In genomic region chr2:102356381-102356712, GRCh38 we compare ENCODE assay signal across 8 cellular contexts. TPM values are rescaled to one million over a fixed set of nuclear protein-coding genes. Genes with fewer than 3 reads are reported as not detected.
DNase-seq lines count a peak whose midpoint lies in the region; ATAC-seq, FAIRE-seq and TF ChIP-seq lines count a peak whose summit lies in the region.

No MANE protein-coding gene starts in this region.

- no peak for FAIRE-seq in GM12878 (lab: Jason Lieb, UNC)

- no peak for TF ChIP-seq CTCF in BJ (IDR thresholded peaks at IDR 0.05; ENCODE audit: insufficient read depth, low read depth, low read length)
- no peak for TF ChIP-seq CTCF in HEK293 (tag by site-specific recombination; IDR thresholded peaks at IDR 0.05)
- TF ChIP-seq CTCF in GM12878 (IDR thresholded peaks at IDR 0.05 in 2 of 3, conservative IDR thresholded peaks at IDR 0.05 in 1 of 3; ENCODE audit: control insufficient read depth in 2 of 3, extremely low read depth in 1 of 3, insufficient read depth in 1 of 3, low read depth in 3 of 3, low read length in 3 of 3) = no peak
- no peak for TF ChIP-seq CTCF in mucosa of descending colon (IDR thresholded peaks at IDR 0.05)

- intact Hi-C loops in GM12878 (cut with micrococcal nuclease; ENCODE audit: unreplicated experiment) = loop anchor here (1.0 to 5.0 kb wide), 4 partner anchors 103 to 474 kb away; no protein-coding TSS in a partner anchor
- intact Hi-C loops in mucosa of descending colon (cut with DNase I, micrococcal nuclease) = no loop called here

- CTCF ChIA-PET in BJ (lab: Yijun Ruan, JAX) = interaction anchor here (0.6 to 2.9 kb wide), 22 partner anchors 8 to 352 kb away, joined by 3 to 16 read pairs (median 3); no protein-coding TSS in a partner anchor
- CTCF ChIA-PET in HEK293 (lab: Yijun Ruan, JAX) = interaction anchor here (0.6 to 1.0 kb wide), 8 partner anchors 12 to 1231 kb away, joined by 3 to 5 read pairs (median 4); no protein-coding TSS in a partner anchor
- CTCF ChIA-PET in GM12878 (lab: Yijun Ruan, JAX) = interaction anchor here (0.6 to 4.7 kb wide), 19 partner anchors 11 to 550 kb away, joined by 3 to 34 read pairs (median 4); no protein-coding TSS in a partner anchor

- ATAC-seq in GM12878 = peak; percentile 4
- peak; percentile 2 for ATAC-seq in mucosa of descending colon
- ATAC-seq in HG03025 (IDR thresholded peaks at IDR 0.05; ENCODE audit: low FRiP score, unreplicated experiment) = no peak
- ATAC-seq in HG03521 (IDR thresholded peaks at IDR 0.05; ENCODE audit: unreplicated experiment) = no peak

- H3K36me3 ChIP-seq in BJ (ENCODE audit: control insufficient read depth, insufficient read depth, low read length) (no peaks in the 10 kb centered on the region), HEK293 (ENCODE audit: control insufficient read depth in 2 of 2, insufficient read depth in 1 of 2, low read length in 2 of 2) (no peaks in the 10 kb centered on the region), GM12878 (ENCODE audit: control insufficient read depth in 2 of 2, insufficient read depth in 2 of 2, low read length in 1 of 2) (no peaks in the 10 kb centered on the region), mucosa of descending colon (ENCODE audit: low read depth) (no peaks in the 10 kb centered on the region)

- H3K4me1 ChIP-seq in HEK293 (ENCODE audit: control insufficient read depth, insufficient read depth, low read length) (no peaks in the 10 kb centered on the region), GM12878 (ENCODE audit: control insufficient read depth, insufficient read depth, low read length) (peaks cover 6% of the 10 kb centered on the region), mucosa of descending colon (ENCODE audit: low read depth) (no peaks in the 10 kb centered on the region)

- WGBS in GM12878 (ENCODE audit: insufficient coverage, insufficient replicate concordance, low lambda C conversion rate, missing lambda C conversion rate) = 7% methylated on average over 7 of the region's 7 CpGs

- BruUV-seq in GM12878 (replicated peaks; lab: Mats Ljungman, UMichigan) = TSS peak; percentile 73

- H2AFZ ChIP-seq in GM12878 (ENCODE audit: control insufficient read depth, low read depth, low read length) = peak overlapping the region; percentile 95

- peaks cover 51% of the 10 kb centered on the region for H3K79me2 ChIP-seq in GM12878 (ENCODE audit: control insufficient read depth, insufficient read depth, low read length)

- POLR2A ChIA-PET in BJ (lab: Charles Lee) (no interaction called here), HEK293 (lab: Yijun Ruan, JAX) (no interaction called here), GM12878 (lab: Charles Lee) (no interaction called here)

- peak overlapping the region; percentile 65 for H3K4me3 ChIP-seq in BJ (ENCODE audit: low read depth, low read length)
- H3K4me3 ChIP-seq in HEK293 (ENCODE audit: low read depth, low read length) = peak overlapping the region; percentile 52
- H3K4me3 ChIP-seq in GM12878 = peak overlapping the region; percentile 96
- peak overlapping the region; percentile 46 for H3K4me3 ChIP-seq in mucosa of descending colon

- peaks cover 10% of the 10 kb centered on the region for H3K27me3 ChIP-seq in BJ (ENCODE audit: control insufficient read depth, insufficient read depth, low read length)
- no peaks in the 10 kb centered on the region for H3K27me3 ChIP-seq in GM12878 (replicated peaks in 1 of 2; ENCODE audit: control insufficient read depth in 2 of 2, insufficient read depth in 2 of 2, low read length in 1 of 2)

- DNase-seq in BJ (ENCODE audit: low read depth) (no peak), GM12878 (ENCODE audit: low read depth, low spot score) (no peak), mucosa of descending colon (no peak), T1000 (lab: John Stamatoyannopoulos, UW) (no peak), AML-193 (lab: John Stamatoyannopoulos, UW) (no peak)

- H3K9ac ChIP-seq in GM12878 (ENCODE audit: control insufficient read depth, insufficient read depth, low read length) = peak overlapping the region; percentile 84

- TF ChIP-seq RAD21 in GM12878 (IDR thresholded peaks at IDR 0.05; ENCODE audit: insufficient read depth, low read depth, low read length) = no peak

- H3K27ac ChIP-seq in HEK293 (ENCODE audit: extremely low read depth, low read depth, low read length) (no peak overlapping the region), GM12878 (ENCODE audit: control insufficient read depth, insufficient read depth) (peak overlapping the region; percentile 91)

- no peak for TF ChIP-seq POLR2A in GM12878 (IDR thresholded peaks at IDR 0.05; ENCODE audit: low read depth, low read length)

- in situ Hi-C loops in GM12878 (cut with MboI) = loop anchor here (5.0 kb wide), 1 partner anchor 104 kb away; no protein-coding TSS in a partner anchor

- TF ChIP-seq EP300 in GM12878 (IDR thresholded peaks at IDR 0.05; ENCODE audit: borderline replicate concordance in 1 of 2, control insufficient read depth in 1 of 2, low read depth in 2 of 2, low read length in 2 of 2) = no peak

- peak overlapping the region; percentile 58 for H3K4me2 ChIP-seq in GM12878 (ENCODE audit: control insufficient read depth, insufficient read depth)

- H3K9me3 ChIP-seq in HEK293 (ENCODE audit: control insufficient read depth, insufficient read depth, low read depth, low read length) (no peaks in the 10 kb centered on the region), GM12878 (replicated peaks; ENCODE audit: control insufficient read depth, insufficient read depth, low read length) (no peaks in the 10 kb centered on the region), mucosa of descending colon (no peaks in the 10 kb centered on the region)

- no peaks in the 10 kb centered on the region for H4K20me1 ChIP-seq in GM12878 (ENCODE audit: control insufficient read depth, insufficient read depth)

- SMC1A ChIA-PET in GM12878 (lab: Charles Lee; ENCODE audit: uncharacterized antibody, unreplicated experiment) = interaction anchor here (0.6 to 1.9 kb wide), 7 partner anchors 68 to 472 kb away, joined by 3 to 8 read pairs (median 3); no protein-coding TSS in a partner anchor

- RAD21 ChIA-PET in GM12878 (lab: Charles Lee; ENCODE audit: unreplicated experiment) = interaction anchor here (0.8 to 1.3 kb wide), 11 partner anchors 25 to 352 kb away, joined by 3 to 12 read pairs (median 4); no protein-coding TSS in a partner anchor

TF ChIP-seq in HEK293, 187 proteins besides CTCF, POLR2A, EP300 and RAD21 (continues in another document):
- no peak for TF ChIP-seq ZNF521 (tag by site-specific recombination; IDR thresholded peaks at IDR 0.05)
- TF ChIP-seq ZFP69B (tag by site-specific recombination; IDR thresholded peaks at IDR 0.05) = no peak
- no peak for TF ChIP-seq OSR2 (tag by site-specific recombination; IDR thresholded peaks at IDR 0.05)

TF ChIP-seq in GM12878, 131 proteins besides CTCF, POLR2A, EP300 and RAD21 (continues in another document):
- no peak for TF ChIP-seq MEF2A (IDR thresholded peaks at IDR 0.05; ENCODE audit: insufficient read depth, low read depth, low read length)

RNA-seq across cellular contexts. Expression of gene IL18R1, which starts 0.8 kb away (rescaled TPM):
- 0.11 TPM in 1 of 2 replicates, not detected in the other for polyA plus RNA-seq in BJ (2011; rRNA removed)
- polyA minus RNA-seq in BJ (2011; rRNA and poly(A)+ RNA removed) = not detected in 2 replicates
- 52.5 and 58.7 TPM in 2 replicates for total RNA-seq in GM12878 (2013; cell fraction: nucleolus; rRNA removed)
- 10.5 and 12.8 TPM in 2 replicates for total RNA-seq in GM12878 (2014; rRNA removed)
- 11.6 and 14.6 TPM in 2 replicates for total RNA-seq in GM12878 (2014; rRNA removed; fragmentation: Illumina TruSeq; extraction: Trizol)
- total RNA-seq in GM12878 (2021) = 10.0 and 10.4 TPM in 2 replicates
- 10.9 TPM for polyA plus RNA-seq in GM12878 (2011; ENCODE audit: low read depth)
- polyA plus RNA-seq in GM12878 (2011; rRNA removed) = 15.5 and 23.0 TPM in 2 replicates
- 6.3 and 7.0 TPM in 2 replicates for polyA plus RNA-seq in GM12878 (2011; cell fraction: cytosol; rRNA removed)
- 25.2 and 33.5 TPM in 2 replicates for polyA plus RNA-seq in GM12878 (2011; cell fraction: nucleus; rRNA removed)
- polyA plus RNA-seq in GM12878 (2012) = 14.1 and 28.7 TPM in 2 replicates
- polyA plus RNA-seq in GM12878 (2014; fragmentation: Illumina TruSeq; extraction: Trizol) = 11.0 and 11.3 TPM in 2 replicates
- 1 to 10 TPM; 3.5 to 3.8 TPM for polyA plus RNA-seq in GM12878 (2014; fragmentation: Nextera tagmentation; extraction: Ambion mirVana)
- polyA plus RNA-seq in GM12878 (2014; rRNA removed) = 9.0 and 12.0 TPM in 2 replicates
- polyA plus RNA-seq in GM12878 (2016; fragmentation: Nextera tagmentation; extraction: Ambion mirVana) = 10 to 100 TPM; 10.9 to 14.3 TPM
- polyA minus RNA-seq in GM12878 (2011; rRNA and poly(A)+ RNA removed) = 10.4 and 10.8 TPM in 2 replicates
- 3.1 and 4.2 TPM in 2 replicates for polyA minus RNA-seq in GM12878 (2011; cell fraction: cytosol; rRNA and poly(A)+ RNA removed)
- polyA minus RNA-seq in GM12878 (2011; cell fraction: nucleus; rRNA and poly(A)+ RNA removed) = 26.6 and 29.5 TPM in 2 replicates
- 1 to 10 TPM; 3.9 to 6.1 (median 5.2) TPM for total RNA-seq in mucosa of descending colon

RNA-seq across cellular contexts. Expression of gene IL1RL1, which starts 45.0 kb away (rescaled TPM):
- polyA plus RNA-seq in BJ (2011; rRNA removed) = not detected in 2 replicates
- not detected in 2 replicates for polyA minus RNA-seq in BJ (2011; rRNA and poly(A)+ RNA removed)
- total RNA-seq in GM12878 (2013; cell fraction: nucleolus; rRNA removed) = not detected in 2 replicates
- total RNA-seq in GM12878 (2014; rRNA removed) = not detected in 2 replicates
- total RNA-seq in GM12878 (2014; rRNA removed; fragmentation: Illumina TruSeq; extraction: Trizol) = not detected in 2 replicates
- 0.18 TPM in 1 of 2 replicates, not detected in the other for total RNA-seq in GM12878 (2021)
- not detected for polyA plus RNA-seq in GM12878 (2011; ENCODE audit: low read depth)
- 0.06 and 0.08 TPM in 2 replicates for polyA plus RNA-seq in GM12878 (2011; rRNA removed)
- polyA plus RNA-seq in GM12878 (2011; cell fraction: cytosol; rRNA removed) = 0.02 and 0.06 TPM in 2 replicates
- 0.09 and 0.16 TPM in 2 replicates for polyA plus RNA-seq in GM12878 (2011; cell fraction: nucleus; rRNA removed)
- polyA plus RNA-seq in GM12878 (2012) = not detected in 2 replicates
- not detected in 2 replicates for polyA plus RNA-seq in GM12878 (2014; fragmentation: Illumina TruSeq; extraction: Trizol)
- not detected for polyA plus RNA-seq in GM12878 (2014; fragmentation: Nextera tagmentation; extraction: Ambion mirVana)
- polyA plus RNA-seq in GM12878 (2014; rRNA removed) = not detected in 2 replicates
- not detected for polyA plus RNA-seq in GM12878 (2016; fragmentation: Nextera tagmentation; extraction: Ambion mirVana)
- 0.07 TPM in 1 of 2 replicates, not detected in the other for polyA minus RNA-seq in GM12878 (2011; rRNA and poly(A)+ RNA removed)
- polyA minus RNA-seq in GM12878 (2011; cell fraction: cytosol; rRNA and poly(A)+ RNA removed) = not detected in 2 replicates
- polyA minus RNA-seq in GM12878 (2011; cell fraction: nucleus; rRNA and poly(A)+ RNA removed) = not detected in 2 replicates
- 1 to 10 TPM in 2 of 3 donors, under 1 TPM in 1; 0.93 to 7.1 (median 5.9) TPM for total RNA-seq in mucosa of descending colon

Comparison
In these comparisons a context has a peak if more than half of its experiments do, and no peak if none do; other contexts are left out.
1. H3K4me3 ChIP-seq: peak in every context shown above with its lines; median percentile 96 in GM12878; 65 in BJ; 52 in HEK293; 46 in mucosa of descending colon.
2. ATAC-seq: peak in GM12878 (single experiment) and mucosa of descending colon (single experiment); none in HG03025 (single experiment) and HG03521 (single experiment).